ENCODE assay signal across 2 cellular contexts in genomic region chr4:22895482-22895881, GRCh38.
TF ChIP-seq lines count a peak whose summit lies in the region.

No MANE protein-coding gene starts in this region.

TF ChIP-seq in IMR-90, 13 proteins besides CTCF, POLR2A, EP300 and RAD21:
- no peak for TF ChIP-seq BHLHE40 (IDR thresholded peaks at IDR 0.05; ENCODE audit: low read depth, low read length)
- TF ChIP-seq CHD1 (IDR thresholded peaks at IDR 0.05; ENCODE audit: low read depth, low read length), result no peak
- TF ChIP-seq CEBPB (IDR thresholded peaks at IDR 0.05; ENCODE audit: low read depth, low read length), result no peak
- no peak for TF ChIP-seq NFE2L2 (IDR thresholded peaks at IDR 0.05; ENCODE audit: low read depth, low read length)
- TF ChIP-seq, protein P1, sequence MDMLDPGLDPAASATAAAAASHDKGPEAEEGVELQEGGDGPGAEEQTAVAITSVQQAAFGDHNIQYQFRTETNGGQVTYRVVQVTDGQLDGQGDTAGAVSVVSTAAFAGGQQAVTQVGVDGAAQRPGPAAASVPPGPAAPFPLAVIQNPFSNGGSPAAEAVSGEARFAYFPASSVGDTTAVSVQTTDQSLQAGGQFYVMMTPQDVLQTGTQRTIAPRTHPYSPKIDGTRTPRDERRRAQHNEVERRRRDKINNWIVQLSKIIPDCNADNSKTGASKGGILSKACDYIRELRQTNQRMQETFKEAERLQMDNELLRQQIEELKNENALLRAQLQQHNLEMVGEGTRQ (IDR thresholded peaks at IDR 0.05; ENCODE audit: low read depth, low read length), result no peak
- TF ChIP-seq RFX5 (IDR thresholded peaks at IDR 0.05; ENCODE audit: low read depth, low read length), result no peak
- no peak for TF ChIP-seq MXI1 (IDR thresholded peaks at IDR 0.05; ENCODE audit: borderline replicate concordance, low read depth, low read length)
- TF ChIP-seq MAZ (IDR thresholded peaks at IDR 0.05; ENCODE audit: borderline replicate concordance, low read depth, low read length), result no peak
- no peak for TF ChIP-seq MAFK (IDR thresholded peaks at IDR 0.05; ENCODE audit: low read depth, low read length)
- no peak for TF ChIP-seq FOS (IDR thresholded peaks at IDR 0.05; ENCODE audit: low read depth, low read length)
- no peak for TF ChIP-seq RCOR1 (IDR thresholded peaks at IDR 0.05; ENCODE audit: insufficient replicate concordance, low read length)
- TF ChIP-seq, protein P2, sequence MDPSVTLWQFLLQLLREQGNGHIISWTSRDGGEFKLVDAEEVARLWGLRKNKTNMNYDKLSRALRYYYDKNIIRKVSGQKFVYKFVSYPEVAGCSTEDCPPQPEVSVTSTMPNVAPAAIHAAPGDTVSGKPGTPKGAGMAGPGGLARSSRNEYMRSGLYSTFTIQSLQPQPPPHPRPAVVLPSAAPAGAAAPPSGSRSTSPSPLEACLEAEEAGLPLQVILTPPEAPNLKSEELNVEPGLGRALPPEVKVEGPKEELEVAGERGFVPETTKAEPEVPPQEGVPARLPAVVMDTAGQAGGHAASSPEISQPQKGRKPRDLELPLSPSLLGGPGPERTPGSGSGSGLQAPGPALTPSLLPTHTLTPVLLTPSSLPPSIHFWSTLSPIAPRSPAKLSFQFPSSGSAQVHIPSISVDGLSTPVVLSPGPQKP (IDR thresholded peaks at IDR 0.05; ENCODE audit: borderline replicate concordance, low read depth, low read length), result no peak

TF ChIP-seq in HepG2, 621 proteins besides CTCF, POLR2A, EP300 and RAD21 (continues in another document):
- no peak for TF ChIP-seq ZFX (CRISPR knock-in tag; IDR thresholded peaks at IDR 0.05; ENCODE audit: low read depth)
- 0 out of 2 replicates have a peak, but pooled peaks have one; percentile 19 for TF ChIP-seq FOXA3 (CRISPR knock-in tag; IDR thresholded peaks at IDR 0.05)
- TF ChIP-seq, protein P3, sequence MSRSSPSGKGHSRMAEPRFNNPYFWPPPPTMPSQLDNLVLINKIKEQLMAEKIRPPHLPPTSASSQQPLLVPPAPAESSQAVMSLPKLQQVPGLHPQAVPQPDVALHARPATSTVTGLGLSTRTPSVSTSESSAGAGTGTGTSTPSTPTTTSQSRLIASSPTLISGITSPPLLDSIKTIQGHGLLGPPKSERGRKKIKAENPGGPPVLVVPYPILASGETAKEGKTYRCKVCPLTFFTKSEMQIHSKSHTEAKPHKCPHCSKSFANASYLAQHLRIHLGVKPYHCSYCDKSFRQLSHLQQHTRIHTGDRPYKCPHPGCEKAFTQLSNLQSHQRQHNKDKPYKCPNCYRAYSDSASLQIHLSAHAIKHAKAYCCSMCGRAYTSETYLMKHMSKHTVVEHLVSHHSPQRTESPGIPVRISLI (CRISPR knock-in tag; IDR thresholded peaks at IDR 0.05; ENCODE audit: borderline replicate concordance), result peak; percentile 45; the same call in 1 of the 2 replicates
- TF ChIP-seq EHMT2 (IDR thresholded peaks at IDR 0.05; ENCODE audit: borderline replicate concordance, low read depth, low read length), result peak; percentile 34; the same call in 1 of the 2 replicates
- TF ChIP-seq FOSL2 (CRISPR knock-in tag; IDR thresholded peaks at IDR 0.05), result no peak
- TF ChIP-seq PAXIP1 (CRISPR knock-in tag; conservative IDR thresholded peaks at IDR 0.05), result peak; percentile 75
- TF ChIP-seq, protein P4, sequence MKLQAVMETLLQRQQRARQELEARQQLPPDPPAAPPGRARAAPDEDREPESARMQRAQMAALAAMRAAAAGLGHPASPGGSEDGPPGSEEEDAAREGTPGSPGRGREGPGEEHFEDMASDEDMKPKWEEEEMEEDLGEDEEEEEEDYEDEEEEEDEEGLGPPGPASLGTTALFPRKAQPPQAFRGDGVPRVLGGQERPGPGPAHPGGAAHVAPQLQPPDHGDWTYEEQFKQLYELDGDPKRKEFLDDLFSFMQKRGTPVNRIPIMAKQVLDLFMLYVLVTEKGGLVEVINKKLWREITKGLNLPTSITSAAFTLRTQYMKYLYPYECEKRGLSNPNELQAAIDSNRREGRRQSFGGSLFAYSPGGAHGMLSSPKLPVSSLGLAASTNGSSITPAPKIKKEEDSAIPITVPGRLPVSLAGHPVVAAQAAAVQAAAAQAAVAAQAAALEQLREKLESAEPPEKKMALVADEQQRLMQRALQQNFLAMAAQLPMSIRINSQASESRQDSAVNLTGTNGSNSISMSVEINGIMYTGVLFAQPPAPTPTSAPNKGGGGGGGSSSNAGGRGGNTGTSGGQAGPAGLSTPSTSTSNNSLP (IDR thresholded peaks at IDR 0.05; ENCODE audit: low read depth, low read length), result peak; percentile 56; the same call in 1 of the 2 replicates
- TF ChIP-seq, protein P5, sequence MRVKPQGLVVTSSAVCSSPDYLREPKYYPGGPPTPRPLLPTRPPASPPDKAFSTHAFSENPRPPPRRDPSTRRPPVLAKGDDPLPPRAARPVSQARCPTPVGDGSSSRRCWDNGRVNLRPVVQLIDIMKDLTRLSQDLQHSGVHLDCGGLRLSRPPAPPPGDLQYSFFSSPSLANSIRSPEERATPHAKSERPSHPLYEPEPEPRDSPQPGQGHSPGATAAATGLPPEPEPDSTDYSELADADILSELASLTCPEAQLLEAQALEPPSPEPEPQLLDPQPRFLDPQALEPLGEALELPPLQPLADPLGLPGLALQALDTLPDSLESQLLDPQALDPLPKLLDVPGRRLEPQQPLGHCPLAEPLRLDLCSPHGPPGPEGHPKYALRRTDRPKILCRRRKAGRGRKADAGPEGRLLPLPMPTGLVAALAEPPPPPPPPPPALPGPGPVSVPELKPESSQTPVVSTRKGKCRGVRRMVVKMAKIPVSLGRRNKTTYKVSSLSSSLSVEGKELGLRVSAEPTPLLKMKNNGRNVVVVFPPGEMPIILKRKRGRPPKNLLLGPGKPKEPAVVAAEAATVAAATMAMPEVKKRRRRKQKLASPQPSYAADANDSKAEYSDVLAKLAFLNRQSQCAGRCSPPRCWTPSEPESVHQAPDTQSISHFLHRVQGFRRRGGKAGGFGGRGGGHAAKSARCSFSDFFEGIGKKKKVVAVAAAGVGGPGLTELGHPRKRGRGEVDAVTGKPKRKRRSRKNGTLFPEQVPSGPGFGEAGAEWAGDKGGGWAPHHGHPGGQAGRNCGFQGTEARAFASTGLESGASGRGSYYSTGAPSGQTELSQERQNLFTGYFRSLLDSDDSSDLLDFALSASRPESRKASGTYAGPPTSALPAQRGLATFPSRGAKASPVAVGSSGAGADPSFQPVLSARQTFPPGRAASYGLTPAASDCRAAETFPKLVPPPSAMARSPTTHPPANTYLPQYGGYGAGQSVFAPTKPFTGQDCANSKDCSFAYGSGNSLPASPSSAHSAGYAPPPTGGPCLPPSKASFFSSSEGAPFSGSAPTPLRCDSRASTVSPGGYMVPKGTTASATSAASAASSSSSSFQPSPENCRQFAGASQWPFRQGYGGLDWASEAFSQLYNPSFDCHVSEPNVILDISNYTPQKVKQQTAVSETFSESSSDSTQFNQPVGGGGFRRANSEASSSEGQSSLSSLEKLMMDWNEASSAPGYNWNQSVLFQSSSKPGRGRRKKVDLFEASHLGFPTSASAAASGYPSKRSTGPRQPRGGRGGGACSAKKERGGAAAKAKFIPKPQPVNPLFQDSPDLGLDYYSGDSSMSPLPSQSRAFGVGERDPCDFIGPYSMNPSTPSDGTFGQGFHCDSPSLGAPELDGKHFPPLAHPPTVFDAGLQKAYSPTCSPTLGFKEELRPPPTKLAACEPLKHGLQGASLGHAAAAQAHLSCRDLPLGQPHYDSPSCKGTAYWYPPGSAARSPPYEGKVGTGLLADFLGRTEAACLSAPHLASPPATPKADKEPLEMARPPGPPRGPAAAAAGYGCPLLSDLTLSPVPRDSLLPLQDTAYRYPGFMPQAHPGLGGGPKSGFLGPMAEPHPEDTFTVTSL (CRISPR knock-in tag; IDR thresholded peaks at IDR 0.05; ENCODE audit: borderline replicate concordance), result peak; percentile 48; the same call in 1 of the 2 replicates
- 0 out of 2 replicates have a peak, but pooled peaks have one; percentile 23 for TF ChIP-seq SOX13 (IDR thresholded peaks at IDR 0.05)
- TF ChIP-seq SOX13 (CRISPR knock-in tag; conservative IDR thresholded peaks at IDR 0.05 in 1 of 2, IDR thresholded peaks at IDR 0.05 in 1 of 2), result no peak
- TF ChIP-seq HNF4G (IDR thresholded peaks at IDR 0.05; ENCODE audit: borderline replicate concordance, low read depth, low read length), result no peak; the same call in 1 of the 2 replicates
- TF ChIP-seq HNF4G (CRISPR knock-in tag; IDR thresholded peaks at IDR 0.05; ENCODE audit: borderline replicate concordance, low read depth), result peak; percentile 34; the same call in 1 of the 2 replicates
- TF ChIP-seq GATAD2A (CRISPR knock-in tag; IDR thresholded peaks at IDR 0.05), result peak; percentile 43; the same call in 1 of the 2 replicates
- TF ChIP-seq SALL1 (CRISPR knock-in tag; IDR thresholded peaks at IDR 0.05), result peak; percentile 28; the same call in 1 of the 2 replicates
- no peak for TF ChIP-seq ZFP90 (CRISPR knock-in tag; IDR thresholded peaks at IDR 0.05; ENCODE audit: borderline replicate concordance)
- TF ChIP-seq DPF2 (CRISPR knock-in tag; IDR thresholded peaks at IDR 0.05; ENCODE audit: borderline replicate concordance, low read depth), result peak; percentile 71; the same call in 1 of the 2 replicates
- TF ChIP-seq HNF4A (CRISPR knock-in tag; IDR thresholded peaks at IDR 0.05), result peak; percentile 65
- no peak for TF ChIP-seq TCF12 (IDR thresholded peaks at IDR 0.05)
- TF ChIP-seq TCF12 (CRISPR knock-in tag; IDR thresholded peaks at IDR 0.05), result no peak
- no peak for TF ChIP-seq THYN1 (CRISPR knock-in tag; IDR thresholded peaks at IDR 0.05; ENCODE audit: borderline replicate concordance, low read depth)
- TF ChIP-seq RARA (CRISPR knock-in tag; IDR thresholded peaks at IDR 0.05), result peak; percentile 68
- TF ChIP-seq KAT7 (CRISPR knock-in tag; IDR thresholded peaks at IDR 0.05; ENCODE audit: borderline replicate concordance), result no peak
- TF ChIP-seq NR2F2 (IDR thresholded peaks at IDR 0.05; ENCODE audit: borderline replicate concordance, low read depth), result peak; percentile 26; the same call in 1 of the 2 replicates
- peak; percentile 90 for TF ChIP-seq ZNF646 (CRISPR knock-in tag; IDR thresholded peaks at IDR 0.05)
- peak; percentile 38; the same call in 1 of the 2 replicates for TF ChIP-seq BCL6 (CRISPR knock-in tag; IDR thresholded peaks at IDR 0.05)
- TF ChIP-seq SOX6 (IDR thresholded peaks at IDR 0.05), result no peak
- TF ChIP-seq SOX6 (CRISPR knock-in tag; IDR thresholded peaks at IDR 0.05), result peak; percentile 52; the same call in 1 of the 2 replicates
- peak; percentile 33; the same call in 1 of the 2 replicates for TF ChIP-seq ZNF652 (CRISPR knock-in tag; IDR thresholded peaks at IDR 0.05; ENCODE audit: borderline replicate concordance, low read depth)
- TF ChIP-seq FOXA1 (IDR thresholded peaks at IDR 0.05), result 0 out of 2 replicates have a peak, but pooled peaks have one; percentile 28
- no peak for TF ChIP-seq FOXA1 (CRISPR knock-in tag; IDR thresholded peaks at IDR 0.05)
